ENCODE assay signal across 18 cellular contexts in the genomic region with DNA sequence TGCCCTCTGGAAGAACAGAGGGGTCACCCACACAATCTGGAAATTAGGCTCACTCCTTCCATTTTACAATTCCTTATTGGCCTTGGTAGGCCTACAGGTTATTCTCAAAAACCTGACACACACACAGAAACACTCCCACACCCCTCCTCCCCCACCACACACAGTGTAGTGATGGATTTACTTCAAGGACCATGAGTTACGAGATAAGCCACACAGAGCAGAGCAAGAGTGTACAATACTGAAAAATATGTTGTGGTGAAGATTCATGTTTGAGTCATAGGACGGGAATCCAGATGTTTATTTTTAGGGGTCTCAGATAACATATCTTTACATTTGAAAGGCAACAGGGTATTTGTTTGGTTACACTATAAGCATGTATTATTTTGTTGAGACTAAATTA.
A peak's percentile ranks its signal among the peaks of the same experiment; 100 is the strongest.
DNase-seq lines count a peak whose midpoint lies in the region; ATAC-seq and TF ChIP-seq lines count a peak whose summit lies in the region.
"Had no signal": no experiment of that assay in that cellular context is flagged by ENCODE, and none has a peak within 500 bp of the region (broad histone marks: within the 10 kb centered on the region; RNA-seq: fewer than 3 reads in every experiment).

No MANE protein-coding gene starts in this region.

- H3K4ac ChIP-seq in IMR-90 (ENCODE audit: low read depth, low read length), result 0 out of 2 replicates have a peak overlapping the region, but pooled peaks have one; percentile 14
- H3K4ac ChIP-seq in mesenchymal stem cell (ENCODE audit: low read depth in 1 of 2, low read length in 2 of 2), result no peak overlapping the region

- TF ChIP-seq POLR2A in IMR-90 (IDR thresholded peaks at IDR 0.05; ENCODE audit: low read depth, low read length), result no peak
- no peak for TF ChIP-seq POLR2A in adrenal gland (IDR thresholded peaks at IDR 0.05)

- no peaks in the 10 kb centered on the region for H3K4me1 Mint-ChIP-seq in CD4-positive, alpha-beta T cell (ENCODE audit: low read depth)

- H3K9me1 ChIP-seq in IMR-90 (ENCODE audit: insufficient read depth, low read length), result peaks cover 4% of the 10 kb centered on the region; the same call in 1 of the 2 replicates

- POLR2A ChIA-PET in IMR-90 (lab: Charles Lee; ENCODE audit: unreplicated experiment), result no interaction called here
- POLR2A ChIA-PET in CD4-positive, alpha-beta T cell (lab: Charles Lee), result no interaction called here

- H3K4me1 ChIP-seq in IMR-90 (ENCODE audit: control insufficient read depth, insufficient read depth, low read length) (peaks cover 6% of the 10 kb centered on the region; the same call in 1 of the 2 replicates), adrenal gland (replicated peaks in 1 of 2) (peaks cover 20 to 28% of the 10 kb centered on the region in 2 donors), mesenchymal stem cell (ENCODE audit: control insufficient read depth, insufficient read depth, low read depth, low read length) (no peaks in the 10 kb centered on the region)

- in situ Hi-C loops in IMR-90 (cut with MboI; ENCODE audit: low sequenced_read_pairs), result loop anchor here (25.0 kb wide), 1 partner anchor 288 kb away; no protein-coding TSS in a partner anchor

- H3K4me2 ChIP-seq in IMR-90 (ENCODE audit: low read depth, low read length) (peak overlapping the region; percentile 10; the same call in 1 of the 2 replicates), mesenchymal stem cell (ENCODE audit: low read length, poor library complexity, severe bottlenecking) (no peak overlapping the region)

- intact Hi-C loops in IMR-90 (cut with micrococcal nuclease) (no loop called here), adrenal gland (cut with DNase I) (no loop called here)
- intact Hi-C loops in CD4-positive, alpha-beta T cell (cut with DNase I, micrococcal nuclease), result no loop called here

- H4K91ac ChIP-seq in IMR-90 (ENCODE audit: insufficient read depth, low read depth, low read length) (no peak overlapping the region; the same call in 1 of the 2 replicates), mesenchymal stem cell (ENCODE audit: low read length) (no peak overlapping the region)

- ATAC-seq in IMR-90 (ENCODE audit: low read depth) (peak; percentile 98), HG03520 (IDR thresholded peaks at IDR 0.05; ENCODE audit: unreplicated experiment) (no peak)
- no peak for ATAC-seq in CD4-positive, alpha-beta T cell (ENCODE audit: poor library complexity)
- ATAC-seq: activated CD8-positive, alpha-beta T cell treated with anti-CD3 and anti-CD28 coated beads for 36 hours; left lobe of liver; upper lobe of right lung had no signal

- no peaks in the 10 kb centered on the region for H3K27me3 Mint-ChIP-seq in CD4-positive, alpha-beta T cell
- H3K27me3 Mint-ChIP-seq: activated CD8-positive, alpha-beta T cell treated with anti-CD3 and anti-CD28 coated beads for 36 hours had no signal

- dilution Hi-C loops in IMR-90 (cut with HindIII; ENCODE audit: low sequenced_read_pairs, unreplicated experiment), result no loop called here

- H4K20me1 ChIP-seq in IMR-90 (ENCODE audit: insufficient read depth, low read length), result no peaks in the 10 kb centered on the region

- H3K56ac ChIP-seq in IMR-90 (ENCODE audit: extremely low read depth, insufficient read depth, low read length), result no peak overlapping the region

- H3K27me3 ChIP-seq in IMR-90 (ENCODE audit: control insufficient read depth, insufficient read depth, low read length), result no peaks in the 10 kb centered on the region
- no peaks in the 10 kb centered on the region for H3K27me3 ChIP-seq in adrenal gland
- no peaks in the 10 kb centered on the region for H3K27me3 ChIP-seq in mesenchymal stem cell (ENCODE audit: control insufficient read depth in 1 of 2, insufficient read depth in 1 of 2, low read length in 2 of 2)
- H3K27me3 ChIP-seq in CD4-positive, alpha-beta T cell (ENCODE audit: control insufficient read depth, insufficient read depth, low read length), result no peaks in the 10 kb centered on the region
- H3K27me3 ChIP-seq: upper lobe of right lung had no signal

- H2AK5ac ChIP-seq in IMR-90 (ENCODE audit: low read depth, low read length) (no peak overlapping the region), mesenchymal stem cell (ENCODE audit: low read length, severe bottlenecking) (no peak overlapping the region)

- no peak overlapping the region for H2AK9ac ChIP-seq in IMR-90 (replicated peaks; ENCODE audit: low read depth, low read length, poor library complexity)

- no peak overlapping the region for H3K23ac ChIP-seq in IMR-90 (ENCODE audit: low read depth, low read length)
- no peak overlapping the region for H3K23ac ChIP-seq in mesenchymal stem cell (ENCODE audit: low read length in 2 of 2)

- no peak overlapping the region for H3K9ac ChIP-seq in IMR-90 (ENCODE audit: low read depth, low read length)
- no peak overlapping the region for H3K9ac ChIP-seq in mesenchymal stem cell (ENCODE audit: low read length)

- no peak for TF ChIP-seq CTCF in IMR-90 (conservative IDR thresholded peaks at IDR 0.05; ENCODE audit: low read depth, low read length)
- TF ChIP-seq CTCF in adrenal gland (IDR thresholded peaks at IDR 0.05), result no peak
- TF ChIP-seq CTCF in CD4-positive, alpha-beta T cell (IDR thresholded peaks at IDR 0.05), result no peak

- H2BK120ac ChIP-seq in IMR-90 (ENCODE audit: low read depth, low read length), result peak overlapping the region; percentile 32; the same call in 1 of the 2 replicates
- H2BK120ac ChIP-seq in mesenchymal stem cell (ENCODE audit: low read depth, low read length), result no peak overlapping the region

- H2BK5ac ChIP-seq in IMR-90 (ENCODE audit: low read depth, low read length, poor library complexity, severe bottlenecking), result no peak overlapping the region
- no peak overlapping the region for H2BK5ac ChIP-seq in mesenchymal stem cell (ENCODE audit: low read depth, low read length, poor library complexity, severe bottlenecking)

- H3K9me3 ChIP-seq in IMR-90 (ENCODE audit: control insufficient read depth, insufficient read depth, low read length) (no peaks in the 10 kb centered on the region), adrenal gland (replicated peaks in 1 of 3) (no peaks in the 10 kb centered on the region), mesenchymal stem cell (ENCODE audit: control insufficient read depth, low read length) (no peaks in the 10 kb centered on the region)
- H3K9me3 ChIP-seq in CD4-positive, alpha-beta T cell (ENCODE audit: control insufficient read depth, low read length), result no peaks in the 10 kb centered on the region
- H3K9me3 ChIP-seq: upper lobe of right lung had no signal

- no TSS peak for BruUV-seq in IMR-90 (replicated peaks; lab: Mats Ljungman, UMichigan)

- H4K5ac ChIP-seq in IMR-90 (ENCODE audit: low read depth, low read length), result no peak overlapping the region

- no peak overlapping the region for H3K4me3 ChIP-seq in IMR-90 (ENCODE audit: insufficient read depth, low read depth, low read length)
- H3K4me3 ChIP-seq in adrenal gland, result no peak overlapping the region
- H3K4me3 ChIP-seq in mesenchymal stem cell (ENCODE audit: insufficient read depth in 1 of 2, low read depth in 1 of 2, low read length in 2 of 2), result no peak overlapping the region
- H3K4me3 ChIP-seq: upper lobe of right lung had no signal

- H3K36me3 ChIP-seq in IMR-90 (ENCODE audit: control insufficient read depth, insufficient read depth, low read length) (no peaks in the 10 kb centered on the region), adrenal gland (replicated peaks in 1 of 2) (no peaks in the 10 kb centered on the region), mesenchymal stem cell (ENCODE audit: control insufficient read depth in 1 of 2, insufficient read depth in 2 of 2, low read depth in 1 of 2, low read length in 2 of 2) (no peaks in the 10 kb centered on the region)
- H3K36me3 ChIP-seq: upper lobe of right lung had no signal

- H3K18ac ChIP-seq in IMR-90 (ENCODE audit: low read depth, low read length), result no peak overlapping the region; the same call in 1 of the 2 replicates
- H3K18ac ChIP-seq in mesenchymal stem cell (ENCODE audit: low read depth in 1 of 2, low read length in 2 of 2), result no peak overlapping the region

- CTCF ChIA-PET in IMR-90 (lab: Yijun Ruan, JAX), result no interaction called here
- CTCF ChIA-PET in CD4-positive, alpha-beta T cell (lab: Charles Lee), result no interaction called here

- no peak overlapping the region for H2AFZ ChIP-seq in IMR-90 (replicated peaks; ENCODE audit: low read length, poor library complexity)
- no peak overlapping the region for H2AFZ ChIP-seq in mesenchymal stem cell (ENCODE audit: low read depth, low read length)

- 0 out of 3 replicates have a peak overlapping the region, but pooled peaks have one; percentile 22 for H2BK15ac ChIP-seq in IMR-90 (ENCODE audit: low read depth, low read length)
- H2BK15ac ChIP-seq in mesenchymal stem cell (ENCODE audit: low read depth, poor library complexity, severe bottlenecking), result no peak overlapping the region

- no peak overlapping the region for H3K27ac Mint-ChIP-seq in CD4-positive, alpha-beta T cell
- H3K27ac Mint-ChIP-seq: activated CD8-positive, alpha-beta T cell treated with anti-CD3 and anti-CD28 coated beads for 36 hours had no signal

- H2BK20ac ChIP-seq in IMR-90 (ENCODE audit: low read depth, low read length), result peak overlapping the region; percentile 45; the same call in 1 of the 2 replicates

- DNase-seq in EH (ENCODE audit: low read depth) (peak; percentile 74), IMR-90 (peak; percentile 86), adrenal gland (peak in 5 of 7 donors; percentile 34 to 65 (median 49)), mesenchymal stem cell (peak; percentile 70)
- DNase-seq in stimulated activated CD8-positive, alpha-beta memory T cell treated with anti-CD3 and anti-CD28 coated beads, Interleukin-4, amount 100 ng/mL, for 48 hours, result no peak
- DNase-seq in activated CD4-positive, alpha-beta T cell treated with anti-CD3 and anti-CD28 coated beads for 4 hours, result no peak
- DNase-seq in CD4-positive, alpha-beta T cell, result no peak
- DNase-seq: activated CD8-positive, alpha-beta T cell treated with anti-CD3 and anti-CD28 coated beads for 36 hours; activated effector memory CD4-positive, alpha-beta T cell treated with Interleukin-2 at 50 U/mL for 16 hours; AML-193; glutamatergic neuron; NCI-H345; RPMI8226; stimulated activated CD4-positive, alpha-beta T cell treated with anti-CD3 and anti-CD28 coated beads, Interleukin-2, amount 100 ng/mL, for 48 hours; T-helper 9 cell; upper lobe of right lung had no signal

- H3K36me3 Mint-ChIP-seq in CD4-positive, alpha-beta T cell (ENCODE audit: low read depth), result no peaks in the 10 kb centered on the region

- H3K9me3 Mint-ChIP-seq in CD4-positive, alpha-beta T cell, result no peaks in the 10 kb centered on the region
- H3K9me3 Mint-ChIP-seq: activated CD8-positive, alpha-beta T cell treated with anti-CD3 and anti-CD28 coated beads for 36 hours had no signal

- H3K79me1 ChIP-seq in IMR-90 (ENCODE audit: low read depth in 1 of 2, low read length in 2 of 2), result peaks cover 0 to 4% of the 10 kb centered on the region in 2 experiments; a peak in 1 of 4 replicates
- no peaks in the 10 kb centered on the region for H3K79me1 ChIP-seq in mesenchymal stem cell (replicated peaks; ENCODE audit: low read length, poor library complexity, severe bottlenecking)

- no peak overlapping the region for H3K27ac ChIP-seq in IMR-90 (ENCODE audit: insufficient read depth, low read length)
- peak overlapping the region in 3 of 5 donors; percentile 7 to 19 (median 13) for H3K27ac ChIP-seq in adrenal gland
- H3K27ac ChIP-seq in mesenchymal stem cell (ENCODE audit: low read length, poor library complexity, severe bottlenecking), result no peak overlapping the region
- no peak overlapping the region for H3K27ac ChIP-seq in CD4-positive, alpha-beta T cell (ENCODE audit: low read depth, low read length)
- H3K27ac ChIP-seq: upper lobe of right lung had no signal

- peak overlapping the region in 1 of 2 experiments; percentile 44; a peak in 1 of 4 replicates for H4K8ac ChIP-seq in IMR-90 (ENCODE audit: low read depth in 2 of 2, low read length in 2 of 2)
- H4K8ac ChIP-seq in mesenchymal stem cell (ENCODE audit: low read length), result no peak overlapping the region

- no peak overlapping the region for H3K4me3 Mint-ChIP-seq in CD4-positive, alpha-beta T cell
- H3K4me3 Mint-ChIP-seq: activated CD8-positive, alpha-beta T cell treated with anti-CD3 and anti-CD28 coated beads for 36 hours had no signal

- no peak for TF ChIP-seq RAD21 in IMR-90 (IDR thresholded peaks at IDR 0.05; ENCODE audit: low read length)

- no peak overlapping the region for H3K14ac ChIP-seq in IMR-90 (replicated peaks; ENCODE audit: low read depth, low read length)
- no peak overlapping the region for H3K14ac ChIP-seq in mesenchymal stem cell (ENCODE audit: low read length in 2 of 2)

- no peak overlapping the region for H2BK12ac ChIP-seq in mesenchymal stem cell (ENCODE audit: low read length in 2 of 2)

- no CpG with 5 or more reads among the region's 2 CpGs for whole genome bisulfite sequencing in IMR-90 (ENCODE audit: extremely low coverage in 2 of 2, insufficient read length in 1 of 2), 2 experiments
- WGBS in adrenal gland, 4 donors, result 45 to 60% (median 52%) methylated on average over 2 of the region's 2 CpGs
- 0% methylated on average over 2 of the region's 2 CpGs for WGBS in mesenchymal stem cell

Comparison
In these comparisons a context has a peak if more than half of its experiments do, and no peak if none do; other contexts are left out.
1. DNase-seq: peak in EH (single experiment), IMR-90 (single experiment), adrenal gland (5 of 7) and mesenchymal stem cell (single experiment); none in stimulated activated CD8-positive, alpha-beta memory T cell treated with anti-CD3 and anti-CD28 coated beads, Interleukin-4, amount 100 ng/mL, for 48 hours (single experiment), activated CD4-positive, alpha-beta T cell treated with anti-CD3 and anti-CD28 coated beads for 4 hours (0 of 2) and CD4-positive, alpha-beta T cell (0 of 10).
2. H3K27ac ChIP-seq: peak in adrenal gland (3 of 5); none in IMR-90 (single experiment), mesenchymal stem cell (single experiment) and CD4-positive, alpha-beta T cell (single experiment).